ENCODE assay signal across 1 cellular context in the genomic region with DNA sequence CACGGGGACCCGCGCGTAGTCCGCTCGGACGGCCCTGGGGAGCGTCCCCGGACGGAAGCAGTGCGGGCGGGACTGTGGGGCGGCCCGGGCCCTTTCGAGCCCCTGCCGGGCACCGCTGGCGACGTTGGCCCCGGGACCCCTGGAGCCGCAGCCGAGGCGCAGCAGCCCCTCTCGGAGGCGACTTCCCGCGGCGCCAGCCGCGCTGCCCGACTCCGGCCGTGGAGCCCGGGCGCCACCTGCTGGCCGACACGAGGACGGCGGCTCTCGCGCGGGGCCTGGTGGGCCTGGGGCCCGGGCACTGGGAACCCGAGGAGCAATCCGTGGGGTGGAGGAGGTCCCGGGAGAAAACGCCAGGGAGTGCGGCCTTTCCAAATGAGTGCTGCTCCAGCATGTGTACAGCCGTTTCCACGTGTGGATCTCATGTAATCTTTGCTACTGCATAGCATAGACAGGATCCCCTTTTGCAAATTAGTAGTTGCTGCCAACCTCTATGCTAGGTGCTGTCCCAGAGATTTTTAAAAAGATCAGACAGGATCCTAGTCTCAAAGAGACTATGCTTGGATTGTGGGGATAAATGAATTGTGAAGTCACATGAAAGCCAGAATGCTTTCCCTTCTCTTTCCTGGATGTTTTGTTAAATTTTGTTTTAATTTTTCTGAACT.
TF ChIP-seq lines count a peak whose summit lies in the region.

No MANE protein-coding gene starts in this region.

TF ChIP-seq in HepG2, 621 proteins besides CTCF, POLR2A, EP300 and RAD21 (continued from another document and continues in another):
- TF ChIP-seq, protein P1, sequence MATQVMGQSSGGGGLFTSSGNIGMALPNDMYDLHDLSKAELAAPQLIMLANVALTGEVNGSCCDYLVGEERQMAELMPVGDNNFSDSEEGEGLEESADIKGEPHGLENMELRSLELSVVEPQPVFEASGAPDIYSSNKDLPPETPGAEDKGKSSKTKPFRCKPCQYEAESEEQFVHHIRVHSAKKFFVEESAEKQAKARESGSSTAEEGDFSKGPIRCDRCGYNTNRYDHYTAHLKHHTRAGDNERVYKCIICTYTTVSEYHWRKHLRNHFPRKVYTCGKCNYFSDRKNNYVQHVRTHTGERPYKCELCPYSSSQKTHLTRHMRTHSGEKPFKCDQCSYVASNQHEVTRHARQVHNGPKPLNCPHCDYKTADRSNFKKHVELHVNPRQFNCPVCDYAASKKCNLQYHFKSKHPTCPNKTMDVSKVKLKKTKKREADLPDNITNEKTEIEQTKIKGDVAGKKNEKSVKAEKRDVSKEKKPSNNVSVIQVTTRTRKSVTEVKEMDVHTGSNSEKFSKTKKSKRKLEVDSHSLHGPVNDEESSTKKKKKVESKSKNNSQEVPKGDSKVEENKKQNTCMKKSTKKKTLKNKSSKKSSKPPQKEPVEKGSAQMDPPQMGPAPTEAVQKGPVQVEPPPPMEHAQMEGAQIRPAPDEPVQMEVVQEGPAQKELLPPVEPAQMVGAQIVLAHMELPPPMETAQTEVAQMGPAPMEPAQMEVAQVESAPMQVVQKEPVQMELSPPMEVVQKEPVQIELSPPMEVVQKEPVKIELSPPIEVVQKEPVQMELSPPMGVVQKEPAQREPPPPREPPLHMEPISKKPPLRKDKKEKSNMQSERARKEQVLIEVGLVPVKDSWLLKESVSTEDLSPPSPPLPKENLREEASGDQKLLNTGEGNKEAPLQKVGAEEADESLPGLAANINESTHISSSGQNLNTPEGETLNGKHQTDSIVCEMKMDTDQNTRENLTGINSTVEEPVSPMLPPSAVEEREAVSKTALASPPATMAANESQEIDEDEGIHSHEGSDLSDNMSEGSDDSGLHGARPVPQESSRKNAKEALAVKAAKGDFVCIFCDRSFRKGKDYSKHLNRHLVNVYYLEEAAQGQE (IDR thresholded peaks at IDR 0.05; ENCODE audit: borderline replicate concordance in 1 of 2, low read depth in 1 of 2, low read length in 2 of 2), result no peak
- TF ChIP-seq GTF2F1 (IDR thresholded peaks at IDR 0.05; ENCODE audit: low read length) (no peak), ZNF234 (CRISPR knock-in tag; conservative IDR thresholded peaks at IDR 0.05) (no peak), KMT2B (CRISPR knock-in tag; IDR thresholded peaks at IDR 0.05) (no peak), ZNF773 (CRISPR knock-in tag; IDR thresholded peaks at IDR 0.05; ENCODE audit: borderline replicate concordance) (no peak), ZNF619 (CRISPR knock-in tag; IDR thresholded peaks at IDR 0.05) (no peak), ARHGAP35 (CRISPR knock-in tag; IDR thresholded peaks at IDR 0.05; ENCODE audit: borderline replicate concordance) (0 out of 2 replicates have a peak, but pooled peaks have one; percentile 88), ZNF335 (CRISPR knock-in tag; IDR thresholded peaks at IDR 0.05) (no peak), ZNF747 (CRISPR knock-in tag; IDR thresholded peaks at IDR 0.05; ENCODE audit: borderline replicate concordance) (0 out of 2 replicates have a peak, but pooled peaks have one; percentile 37), ZNF614 (CRISPR knock-in tag; IDR thresholded peaks at IDR 0.05; ENCODE audit: borderline replicate concordance) (no peak), TRIM24 (CRISPR knock-in tag; IDR thresholded peaks at IDR 0.05) (no peak), HHEX (CRISPR knock-in tag; IDR thresholded peaks at IDR 0.05) (no peak), IKZF4 (CRISPR knock-in tag; IDR thresholded peaks at IDR 0.05; ENCODE audit: borderline replicate concordance, low read depth, not compliant biosample characterization) (no peak), DNMT3B (CRISPR knock-in tag; conservative IDR thresholded peaks at IDR 0.05) (no peak), ZNF230 (CRISPR knock-in tag; IDR thresholded peaks at IDR 0.05) (no peak), RXRA (CRISPR knock-in tag; IDR thresholded peaks at IDR 0.05) (no peak), ZMYM4 (CRISPR knock-in tag; IDR thresholded peaks at IDR 0.05) (peak; percentile 32; the same call in 1 of the 2 replicates), ZSCAN12 (CRISPR knock-in tag; IDR thresholded peaks at IDR 0.05) (no peak), ZNF510 (CRISPR knock-in tag; IDR thresholded peaks at IDR 0.05; ENCODE audit: low read depth) (no peak), ZNF598 (CRISPR knock-in tag; IDR thresholded peaks at IDR 0.05; ENCODE audit: borderline replicate concordance) (no peak)
- TF ChIP-seq, protein P2, sequence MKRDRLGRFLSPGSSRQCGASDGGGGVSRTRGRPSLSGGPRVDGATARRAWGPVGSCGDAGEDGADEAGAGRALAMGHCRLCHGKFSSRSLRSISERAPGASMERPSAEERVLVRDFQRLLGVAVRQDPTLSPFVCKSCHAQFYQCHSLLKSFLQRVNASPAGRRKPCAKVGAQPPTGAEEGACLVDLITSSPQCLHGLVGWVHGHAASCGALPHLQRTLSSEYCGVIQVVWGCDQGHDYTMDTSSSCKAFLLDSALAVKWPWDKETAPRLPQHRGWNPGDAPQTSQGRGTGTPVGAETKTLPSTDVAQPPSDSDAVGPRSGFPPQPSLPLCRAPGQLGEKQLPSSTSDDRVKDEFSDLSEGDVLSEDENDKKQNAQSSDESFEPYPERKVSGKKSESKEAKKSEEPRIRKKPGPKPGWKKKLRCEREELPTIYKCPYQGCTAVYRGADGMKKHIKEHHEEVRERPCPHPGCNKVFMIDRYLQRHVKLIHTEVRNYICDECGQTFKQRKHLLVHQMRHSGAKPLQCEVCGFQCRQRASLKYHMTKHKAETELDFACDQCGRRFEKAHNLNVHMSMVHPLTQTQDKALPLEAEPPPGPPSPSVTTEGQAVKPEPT (CRISPR knock-in tag; IDR thresholded peaks at IDR 0.05; ENCODE audit: low read depth), result no peak; the same call in 1 of the 2 replicates
- TF ChIP-seq, protein P3, sequence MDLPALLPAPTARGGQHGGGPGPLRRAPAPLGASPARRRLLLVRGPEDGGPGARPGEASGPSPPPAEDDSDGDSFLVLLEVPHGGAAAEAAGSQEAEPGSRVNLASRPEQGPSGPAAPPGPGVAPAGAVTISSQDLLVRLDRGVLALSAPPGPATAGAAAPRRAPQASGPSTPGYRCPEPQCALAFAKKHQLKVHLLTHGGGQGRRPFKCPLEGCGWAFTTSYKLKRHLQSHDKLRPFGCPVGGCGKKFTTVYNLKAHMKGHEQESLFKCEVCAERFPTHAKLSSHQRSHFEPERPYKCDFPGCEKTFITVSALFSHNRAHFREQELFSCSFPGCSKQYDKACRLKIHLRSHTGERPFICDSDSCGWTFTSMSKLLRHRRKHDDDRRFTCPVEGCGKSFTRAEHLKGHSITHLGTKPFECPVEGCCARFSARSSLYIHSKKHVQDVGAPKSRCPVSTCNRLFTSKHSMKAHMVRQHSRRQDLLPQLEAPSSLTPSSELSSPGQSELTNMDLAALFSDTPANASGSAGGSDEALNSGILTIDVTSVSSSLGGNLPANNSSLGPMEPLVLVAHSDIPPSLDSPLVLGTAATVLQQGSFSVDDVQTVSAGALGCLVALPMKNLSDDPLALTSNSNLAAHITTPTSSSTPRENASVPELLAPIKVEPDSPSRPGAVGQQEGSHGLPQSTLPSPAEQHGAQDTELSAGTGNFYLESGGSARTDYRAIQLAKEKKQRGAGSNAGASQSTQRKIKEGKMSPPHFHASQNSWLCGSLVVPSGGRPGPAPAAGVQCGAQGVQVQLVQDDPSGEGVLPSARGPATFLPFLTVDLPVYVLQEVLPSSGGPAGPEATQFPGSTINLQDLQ (CRISPR knock-in tag; IDR thresholded peaks at IDR 0.05), result 0 out of 2 replicates have a peak, but pooled peaks have one; percentile 76
- TF ChIP-seq, protein P4, sequence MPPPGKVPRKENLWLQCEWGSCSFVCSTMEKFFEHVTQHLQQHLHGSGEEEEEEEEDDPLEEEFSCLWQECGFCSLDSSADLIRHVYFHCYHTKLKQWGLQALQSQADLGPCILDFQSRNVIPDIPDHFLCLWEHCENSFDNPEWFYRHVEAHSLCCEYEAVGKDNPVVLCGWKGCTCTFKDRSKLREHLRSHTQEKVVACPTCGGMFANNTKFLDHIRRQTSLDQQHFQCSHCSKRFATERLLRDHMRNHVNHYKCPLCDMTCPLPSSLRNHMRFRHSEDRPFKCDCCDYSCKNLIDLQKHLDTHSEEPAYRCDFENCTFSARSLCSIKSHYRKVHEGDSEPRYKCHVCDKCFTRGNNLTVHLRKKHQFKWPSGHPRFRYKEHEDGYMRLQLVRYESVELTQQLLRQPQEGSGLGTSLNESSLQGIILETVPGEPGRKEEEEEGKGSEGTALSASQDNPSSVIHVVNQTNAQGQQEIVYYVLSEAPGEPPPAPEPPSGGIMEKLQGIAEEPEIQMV (CRISPR knock-in tag; IDR thresholded peaks at IDR 0.05; ENCODE audit: low read depth), result no peak
- TF ChIP-seq, protein P5, sequence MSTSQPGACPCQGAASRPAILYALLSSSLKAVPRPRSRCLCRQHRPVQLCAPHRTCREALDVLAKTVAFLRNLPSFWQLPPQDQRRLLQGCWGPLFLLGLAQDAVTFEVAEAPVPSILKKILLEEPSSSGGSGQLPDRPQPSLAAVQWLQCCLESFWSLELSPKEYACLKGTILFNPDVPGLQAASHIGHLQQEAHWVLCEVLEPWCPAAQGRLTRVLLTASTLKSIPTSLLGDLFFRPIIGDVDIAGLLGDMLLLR (CRISPR knock-in tag; IDR thresholded peaks at IDR 0.05), result no peak
- TF ChIP-seq, protein P6, sequence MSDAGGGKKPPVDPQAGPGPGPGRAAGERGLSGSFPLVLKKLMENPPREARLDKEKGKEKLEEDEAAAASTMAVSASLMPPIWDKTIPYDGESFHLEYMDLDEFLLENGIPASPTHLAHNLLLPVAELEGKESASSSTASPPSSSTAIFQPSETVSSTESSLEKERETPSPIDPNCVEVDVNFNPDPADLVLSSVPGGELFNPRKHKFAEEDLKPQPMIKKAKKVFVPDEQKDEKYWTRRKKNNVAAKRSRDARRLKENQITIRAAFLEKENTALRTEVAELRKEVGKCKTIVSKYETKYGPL (CRISPR knock-in tag; IDR thresholded peaks at IDR 0.05), result no peak; the same call in 1 of the 2 replicates
- TF ChIP-seq, protein P7, sequence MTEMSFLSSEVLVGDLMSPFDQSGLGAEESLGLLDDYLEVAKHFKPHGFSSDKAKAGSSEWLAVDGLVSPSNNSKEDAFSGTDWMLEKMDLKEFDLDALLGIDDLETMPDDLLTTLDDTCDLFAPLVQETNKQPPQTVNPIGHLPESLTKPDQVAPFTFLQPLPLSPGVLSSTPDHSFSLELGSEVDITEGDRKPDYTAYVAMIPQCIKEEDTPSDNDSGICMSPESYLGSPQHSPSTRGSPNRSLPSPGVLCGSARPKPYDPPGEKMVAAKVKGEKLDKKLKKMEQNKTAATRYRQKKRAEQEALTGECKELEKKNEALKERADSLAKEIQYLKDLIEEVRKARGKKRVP (CRISPR knock-in tag; IDR thresholded peaks at IDR 0.05), result peak in 1 of 2 experiments; percentile 47; a peak in 1 of 4 replicates
- TF ChIP-seq, protein P8, sequence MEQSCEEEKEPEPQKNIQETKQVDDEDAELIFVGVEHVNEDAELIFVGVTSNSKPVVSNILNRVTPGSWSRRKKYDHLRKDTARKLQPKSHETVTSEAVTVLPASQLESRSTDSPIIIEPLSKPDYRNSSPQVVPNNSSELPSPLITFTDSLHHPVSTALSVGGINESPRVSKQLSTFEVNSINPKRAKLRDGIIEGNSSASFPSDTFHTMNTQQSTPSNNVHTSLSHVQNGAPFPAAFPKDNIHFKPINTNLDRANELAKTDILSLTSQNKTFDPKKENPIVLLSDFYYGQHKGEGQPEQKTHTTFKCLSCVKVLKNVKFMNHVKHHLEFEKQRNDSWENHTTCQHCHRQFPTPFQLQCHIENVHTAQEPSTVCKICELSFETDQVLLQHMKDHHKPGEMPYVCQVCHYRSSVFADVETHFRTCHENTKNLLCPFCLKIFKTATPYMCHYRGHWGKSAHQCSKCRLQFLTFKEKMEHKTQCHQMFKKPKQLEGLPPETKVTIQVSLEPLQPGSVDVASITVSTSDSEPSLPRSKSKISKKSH (CRISPR knock-in tag; IDR thresholded peaks at IDR 0.05; ENCODE audit: borderline replicate concordance), result no peak
- TF ChIP-seq, protein P9, sequence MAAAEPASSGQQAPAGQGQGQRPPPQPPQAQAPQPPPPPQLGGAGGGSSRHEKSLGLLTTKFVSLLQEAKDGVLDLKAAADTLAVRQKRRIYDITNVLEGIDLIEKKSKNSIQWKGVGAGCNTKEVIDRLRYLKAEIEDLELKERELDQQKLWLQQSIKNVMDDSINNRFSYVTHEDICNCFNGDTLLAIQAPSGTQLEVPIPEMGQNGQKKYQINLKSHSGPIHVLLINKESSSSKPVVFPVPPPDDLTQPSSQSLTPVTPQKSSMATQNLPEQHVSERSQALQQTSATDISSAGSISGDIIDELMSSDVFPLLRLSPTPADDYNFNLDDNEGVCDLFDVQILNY (CRISPR knock-in tag; conservative IDR thresholded peaks at IDR 0.05), result 0 out of 2 replicates have a peak, but pooled peaks have one; percentile 60
- TF ChIP-seq, protein P10, sequence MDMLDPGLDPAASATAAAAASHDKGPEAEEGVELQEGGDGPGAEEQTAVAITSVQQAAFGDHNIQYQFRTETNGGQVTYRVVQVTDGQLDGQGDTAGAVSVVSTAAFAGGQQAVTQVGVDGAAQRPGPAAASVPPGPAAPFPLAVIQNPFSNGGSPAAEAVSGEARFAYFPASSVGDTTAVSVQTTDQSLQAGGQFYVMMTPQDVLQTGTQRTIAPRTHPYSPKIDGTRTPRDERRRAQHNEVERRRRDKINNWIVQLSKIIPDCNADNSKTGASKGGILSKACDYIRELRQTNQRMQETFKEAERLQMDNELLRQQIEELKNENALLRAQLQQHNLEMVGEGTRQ (IDR thresholded peaks at IDR 0.05; ENCODE audit: low read depth, low read length), result no peak
- TF ChIP-seq, protein P10 (CRISPR knock-in tag; IDR thresholded peaks at IDR 0.05; ENCODE audit: borderline replicate concordance), result no peak
- TF ChIP-seq, protein P11, sequence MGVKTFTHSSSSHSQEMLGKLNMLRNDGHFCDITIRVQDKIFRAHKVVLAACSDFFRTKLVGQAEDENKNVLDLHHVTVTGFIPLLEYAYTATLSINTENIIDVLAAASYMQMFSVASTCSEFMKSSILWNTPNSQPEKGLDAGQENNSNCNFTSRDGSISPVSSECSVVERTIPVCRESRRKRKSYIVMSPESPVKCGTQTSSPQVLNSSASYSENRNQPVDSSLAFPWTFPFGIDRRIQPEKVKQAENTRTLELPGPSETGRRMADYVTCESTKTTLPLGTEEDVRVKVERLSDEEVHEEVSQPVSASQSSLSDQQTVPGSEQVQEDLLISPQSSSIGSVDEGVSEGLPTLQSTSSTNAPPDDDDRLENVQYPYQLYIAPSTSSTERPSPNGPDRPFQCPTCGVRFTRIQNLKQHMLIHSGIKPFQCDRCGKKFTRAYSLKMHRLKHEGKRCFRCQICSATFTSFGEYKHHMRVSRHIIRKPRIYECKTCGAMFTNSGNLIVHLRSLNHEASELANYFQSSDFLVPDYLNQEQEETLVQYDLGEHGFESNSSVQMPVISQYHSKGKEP (CRISPR knock-in tag; IDR thresholded peaks at IDR 0.05), result no peak
- TF ChIP-seq, protein P12, sequence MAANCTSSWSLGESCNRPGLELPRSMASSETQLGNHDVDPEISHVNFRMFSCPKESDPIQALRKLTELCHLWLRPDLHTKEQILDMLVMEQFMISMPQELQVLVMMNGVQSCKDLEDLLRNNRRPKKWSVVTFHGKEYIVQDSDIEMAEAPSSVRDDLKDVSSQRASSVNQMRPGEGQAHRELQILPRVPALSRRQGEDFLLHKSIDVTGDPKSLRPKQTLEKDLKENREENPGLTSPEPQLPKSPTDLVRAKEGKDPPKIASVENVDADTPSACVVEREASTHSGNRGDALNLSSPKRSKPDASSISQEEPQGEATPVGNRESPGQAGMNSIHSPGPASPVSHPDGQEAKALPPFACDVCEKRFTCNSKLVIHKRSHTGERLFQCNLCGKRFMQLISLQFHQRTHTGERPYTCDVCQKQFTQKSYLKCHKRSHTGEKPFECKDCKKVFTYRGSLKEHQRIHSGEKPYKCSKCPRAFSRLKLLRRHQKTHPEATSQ (CRISPR knock-in tag; IDR thresholded peaks at IDR 0.05; ENCODE audit: borderline replicate concordance), result no peak
